ENCODE assay signal across 27 cellular contexts in genomic region chr14:74014299-74014698, GRCh38. TPM values are rescaled to one million over a fixed set of nuclear protein-coding genes. Genes with fewer than 3 reads are reported as not detected.
DNase-seq lines count a peak whose midpoint lies in the region; ATAC-seq, FAIRE-seq and TF ChIP-seq lines count a peak whose summit lies in the region.
"Had no signal": no experiment of that assay in that cellular context is flagged by ENCODE, and none has a peak within 500 bp of the region (broad histone marks: within the 10 kb centered on the region; RNA-seq: fewer than 3 reads in every experiment).

No MANE protein-coding gene starts in this region.

- no peaks in the 10 kb centered on the region for H3K27me3 Mint-ChIP-seq in nephron (ENCODE audit: low read depth)
- H3K27me3 Mint-ChIP-seq in activated T-cell treated with anti-CD3 and anti-CD28 coated beads, Interleukin-2, amount 50 U/mL, for 24 hours, result no peaks in the 10 kb centered on the region
- H3K27me3 Mint-ChIP-seq: naive thymus-derived CD8-positive, alpha-beta T cell had no signal

- DNase-seq in ELR (ENCODE audit: low read depth) (peak; percentile 24), RCC 7860 (ENCODE audit: low spot score) (peak; percentile 16), fibroblast of villous mesenchyme (ENCODE audit: low read depth) (peak; percentile 42), NCI-H774 (lab: John Stamatoyannopoulos, UW) (no peak), upper lobe of right lung (no peak)
- no peak for DNase-seq in stimulated activated naive CD4-positive, alpha-beta T cell (lab: John Stamatoyannopoulos, UW)
- DNase-seq in activated T-cell treated with anti-CD3 and anti-CD28 coated beads, Interleukin-2, amount 50 U/mL, for 24 hours, result no peak
- DNase-seq: activated CD4-positive, alpha-beta T cell treated with anti-CD3 and anti-CD28 coated beads for 48 hours; activated CD8-positive, alpha-beta memory T cell treated with anti-CD3 and anti-CD28 coated beads for 24 hours; activated gamma-delta T cell treated with Interleukin-2 at 50 U/mL for 16 hours; DMS 273 treated with DMSO at 0.1 percent for 48 hours; left lung; naive thymus-derived CD8-positive, alpha-beta T cell; NCI-H1092; NCI-H187; NCI-H2171; NCI-H524; occipital lobe; psoas muscle; stimulated activated naive CD8-positive, alpha-beta T cell treated with anti-CD3 and anti-CD28 coated beads, Interleukin-15, Interleukin-2, amounts not matched to agents 100 U/mL and 50 U/mL, for 24 hours had no signal

- peak; percentile 57 for FAIRE-seq in RCC 7860 (lab: Jason Lieb, UNC)
- FAIRE-seq: HTR-8/SVneo had no signal

- peaks cover 7% of the 10 kb centered on the region for H3K4me1 Mint-ChIP-seq in nephron
- peaks cover 6% of the 10 kb centered on the region for H3K4me1 Mint-ChIP-seq in activated T-cell treated with anti-CD3 and anti-CD28 coated beads, Interleukin-2, amount 50 U/mL, for 24 hours (ENCODE audit: low read depth)

- no peaks in the 10 kb centered on the region for H3K27me3 ChIP-seq in upper lobe of right lung
- H3K27me3 ChIP-seq: left lung had no signal

- no peaks in the 10 kb centered on the region for H3K9me3 ChIP-seq in upper lobe of right lung
- H3K9me3 ChIP-seq: left lung, psoas muscle, thoracic aorta had no signal

- H3K27ac ChIP-seq in upper lobe of right lung, result no peak overlapping the region
- H3K27ac ChIP-seq: KMS-11, left lung, psoas muscle, thoracic aorta, VCaP had no signal

- peaks cover 21% of the 10 kb centered on the region for H3K36me3 ChIP-seq in upper lobe of right lung
- H3K36me3 ChIP-seq: thoracic aorta had no signal

- H3K4me3 ChIP-seq in fibroblast of villous mesenchyme (ENCODE audit: low read depth, low read length) (no peak overlapping the region), upper lobe of right lung (no peak overlapping the region)
- H3K4me3 ChIP-seq: left lung, psoas muscle, thoracic aorta had no signal

- TF ChIP-seq CTCF in fibroblast of villous mesenchyme (IDR thresholded peaks at IDR 0.05; ENCODE audit: insufficient read depth, low read depth, low read length) (no peak), nephron (IDR thresholded peaks at IDR 0.05; ENCODE audit: unreplicated experiment in 3 of 3) (no peak), upper lobe of right lung (IDR thresholded peaks at IDR 0.05) (no peak)

- H3K4me1 ChIP-seq in upper lobe of right lung, result no peaks in the 10 kb centered on the region
- H3K4me1 ChIP-seq: psoas muscle had no signal

- peak overlapping the region in 2 of 3 experiments; percentile 31 to 64 for H3K27ac Mint-ChIP-seq in nephron
- no peak overlapping the region for H3K27ac Mint-ChIP-seq in activated T-cell treated with anti-CD3 and anti-CD28 coated beads, Interleukin-2, amount 50 U/mL, for 24 hours
- H3K27ac Mint-ChIP-seq: mesothelial cell of epicardium; naive thymus-derived CD8-positive, alpha-beta T cell had no signal

- intact Hi-C loops in upper lobe of right lung (cut with DNase I), result no loop called here

- ATAC-seq in upper lobe of right lung, result no peak
- ATAC-seq: left lung; naive thymus-derived CD8-positive, alpha-beta T cell; psoas muscle; Right ventricle myocardium inferior; stimulated activated naive CD8-positive, alpha-beta T cell treated with anti-CD3 and anti-CD28 coated beads, Interleukin-15, Interleukin-2, amounts not matched to agents 100 U/mL and 50 U/mL, for 24 hours had no signal

- no peak overlapping the region for H3K4me3 Mint-ChIP-seq in nephron
- no peak overlapping the region for H3K4me3 Mint-ChIP-seq in activated T-cell treated with anti-CD3 and anti-CD28 coated beads, Interleukin-2, amount 50 U/mL, for 24 hours
- H3K4me3 Mint-ChIP-seq: mesothelial cell of epicardium; naive thymus-derived CD8-positive, alpha-beta T cell had no signal

- no peaks in the 10 kb centered on the region for H3K9me3 Mint-ChIP-seq in nephron
- H3K9me3 Mint-ChIP-seq in activated T-cell treated with anti-CD3 and anti-CD28 coated beads, Interleukin-2, amount 50 U/mL, for 24 hours, result no peaks in the 10 kb centered on the region
- H3K9me3 Mint-ChIP-seq: mesothelial cell of epicardium; naive thymus-derived CD8-positive, alpha-beta T cell had no signal

- H3K36me3 Mint-ChIP-seq in nephron (ENCODE audit: low read depth), result peaks cover 11% of the 10 kb centered on the region
- H3K36me3 Mint-ChIP-seq in activated T-cell treated with anti-CD3 and anti-CD28 coated beads, Interleukin-2, amount 50 U/mL, for 24 hours (ENCODE audit: low read depth), result peaks cover 40% of the 10 kb centered on the region
- H3K36me3 Mint-ChIP-seq: mesothelial cell of epicardium had no signal

RNA-seq across cellular contexts. Expression of gene ENTPD5, which starts 4.8 kb away (rescaled TPM):
- total RNA-seq in fibroblast of villous mesenchyme, result 13.0 and 13.2 TPM in 2 replicates
- 13.8 TPM for total RNA-seq in upper lobe of right lung

RNA-seq across cellular contexts. Expression of gene BBOF1, which starts 4.8 kb away (rescaled TPM):
- total RNA-seq in fibroblast of villous mesenchyme, result 8.2 and 11.9 TPM in 2 replicates
- 2.8 TPM for total RNA-seq in upper lobe of right lung

Comparison
In these comparisons a context has a peak if more than half of its experiments do, and no peak if none do; other contexts are left out.
1. DNase-seq: peak in ELR (single experiment), RCC 7860 (single experiment) and fibroblast of villous mesenchyme (single experiment); none in NCI-H774 (single experiment), stimulated activated naive CD4-positive, alpha-beta T cell (0 of 6), activated T-cell treated with anti-CD3 and anti-CD28 coated beads, Interleukin-2, amount 50 U/mL, for 24 hours (single experiment) and upper lobe of right lung (single experiment).